25 cellular contexts compared by ENCODE assay signal in the genomic region with DNA sequence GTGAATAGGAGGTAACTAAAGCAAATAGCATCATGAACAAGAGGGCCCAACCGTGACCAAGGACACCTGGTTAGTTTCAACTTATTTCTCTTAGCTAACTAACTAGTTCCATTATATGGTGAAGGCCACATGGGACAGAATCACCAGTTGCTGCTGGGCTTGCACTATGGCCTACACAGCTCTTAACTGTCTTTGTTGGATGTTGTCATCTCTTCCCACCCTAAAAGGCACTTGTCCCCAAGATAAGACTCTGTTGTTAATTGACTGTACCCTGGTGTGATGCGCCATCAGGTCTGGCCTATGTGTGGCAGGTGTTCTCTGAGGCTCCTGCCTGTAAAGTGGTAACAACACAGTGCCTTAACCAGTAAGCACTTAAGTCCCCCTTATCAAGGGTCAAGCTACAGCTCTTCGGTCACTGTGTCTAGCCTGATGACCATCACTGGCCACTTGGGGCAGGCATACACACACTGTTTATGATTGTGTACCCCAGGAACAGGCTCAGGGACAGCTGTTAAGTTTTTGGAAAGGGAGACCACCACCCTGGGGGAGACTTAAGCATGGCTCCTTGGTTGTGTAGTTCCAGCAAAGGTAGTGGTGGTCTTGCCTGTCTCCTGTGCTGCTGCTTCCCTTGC.
"Had no signal": no experiment of that assay in that cellular context is flagged by ENCODE, and none has a peak within 500 bp of the region (broad histone marks: within the 10 kb centered on the region; RNA-seq: fewer than 3 reads in every experiment).

No MANE protein-coding gene starts in this region.

- H3K9me3 Mint-ChIP-seq: dendritic cell treated with granulocyte-macrophage colony-stimulating factor and Interleukin-4, amounts not matched to agents 40 ng/mL and 50 ng/mL, for 4 days; immature natural killer cell; stimulated activated memory B cell treated with anti-CD40 and anti-IgM and Interleukin-4, amounts not matched to agents 10 μg/mL and 1 μg/mL and 100 μg/mL, for 72 hours; stimulated activated naive CD8-positive, alpha-beta T cell treated with anti-CD3 and anti-CD28 coated beads, Interleukin-15, Interleukin-2, amounts not matched to agents 100 ng/mL and 50 ng/mL, for 24 hours had no signal

- DNase-seq: colonic mucosa; effector CD8-positive, alpha-beta T cell; foreskin keratinocyte; glutamatergic neuron; hypothalamus; immature natural killer cell; islet precursor cell; kidney glomerular epithelial cell; left ventricle myocardium inferior; lower lobe of right lung; naive thymus-derived CD8-positive, alpha-beta T cell; nephron progenitor cell; nucleus accumbens; right cardiac atrium; spleen; stimulated activated CD4-positive, alpha-beta T cell treated with anti-CD3 and anti-CD28 coated beads, Interleukin-4, amount 100 ng/mL, for 4 hours; upper lobe of left lung had no signal

- H3K4me3 ChIP-seq: colonic mucosa, esophagus muscularis mucosa, left ventricle myocardium inferior, lower lobe of right lung, prostate gland, skin epidermis, spleen, thoracic aorta, tibial nerve, upper lobe of left lung had no signal

- H3K4me1 ChIP-seq: foreskin keratinocyte, prostate gland had no signal

- H3K9me3 ChIP-seq: colonic mucosa, esophagus muscularis mucosa, left ventricle myocardium inferior, lower lobe of right lung, prostate gland, spleen, thoracic aorta, tibial nerve, upper lobe of left lung had no signal

- H3K4me3 Mint-ChIP-seq: dendritic cell treated with granulocyte-macrophage colony-stimulating factor and Interleukin-4, amounts not matched to agents 40 ng/mL and 50 ng/mL, for 4 days; immature natural killer cell; nephron progenitor cell; stimulated activated memory B cell treated with anti-CD40 and anti-IgM and Interleukin-4, amounts not matched to agents 10 μg/mL and 1 μg/mL and 100 μg/mL, for 72 hours; stimulated activated naive CD8-positive, alpha-beta T cell treated with anti-CD3 and anti-CD28 coated beads, Interleukin-15, Interleukin-2, amounts not matched to agents 100 ng/mL and 50 ng/mL, for 24 hours had no signal

- ATAC-seq: foreskin keratinocyte; lower lobe of right lung; naive thymus-derived CD8-positive, alpha-beta T cell; stimulated activated memory B cell treated with anti-CD40 and anti-IgM and Interleukin-4, amounts not matched to agents 10 μg/mL and 1 μg/mL and 100 μg/mL, for 72 hours had no signal

- H3K36me3 ChIP-seq: colonic mucosa, esophagus muscularis mucosa, left ventricle myocardium inferior, lower lobe of right lung, prostate gland, thoracic aorta, tibial nerve, upper lobe of left lung had no signal

- H3K27me3 ChIP-seq: colonic mucosa, esophagus muscularis mucosa, foreskin keratinocyte, spleen, tibial nerve, upper lobe of left lung had no signal

- H3K27ac Mint-ChIP-seq: dendritic cell treated with granulocyte-macrophage colony-stimulating factor and Interleukin-4, amounts not matched to agents 40 ng/mL and 50 ng/mL, for 4 days; nephron progenitor cell; stimulated activated memory B cell treated with anti-CD40 and anti-IgM and Interleukin-4, amounts not matched to agents 10 μg/mL and 1 μg/mL and 100 μg/mL, for 72 hours; stimulated activated naive CD8-positive, alpha-beta T cell treated with anti-CD3 and anti-CD28 coated beads, Interleukin-15, Interleukin-2, amounts not matched to agents 100 ng/mL and 50 ng/mL, for 24 hours had no signal

- H3K27me3 Mint-ChIP-seq: dendritic cell treated with granulocyte-macrophage colony-stimulating factor and Interleukin-4, amounts not matched to agents 40 ng/mL and 50 ng/mL, for 4 days; naive thymus-derived CD8-positive, alpha-beta T cell; stimulated activated memory B cell treated with anti-CD40 and anti-IgM and Interleukin-4, amounts not matched to agents 10 μg/mL and 1 μg/mL and 100 μg/mL, for 72 hours; stimulated activated naive CD8-positive, alpha-beta T cell treated with anti-CD3 and anti-CD28 coated beads, Interleukin-15, Interleukin-2, amounts not matched to agents 100 ng/mL and 50 ng/mL, for 24 hours had no signal

- H3K27ac ChIP-seq: colonic mucosa, esophagus muscularis mucosa, foreskin keratinocyte, left ventricle myocardium inferior, lower lobe of right lung, prostate gland, skin epidermis, spleen, thoracic aorta, tibial nerve, upper lobe of left lung had no signal
